25 cellular contexts compared by ENCODE assay signal in the genomic region with DNA sequence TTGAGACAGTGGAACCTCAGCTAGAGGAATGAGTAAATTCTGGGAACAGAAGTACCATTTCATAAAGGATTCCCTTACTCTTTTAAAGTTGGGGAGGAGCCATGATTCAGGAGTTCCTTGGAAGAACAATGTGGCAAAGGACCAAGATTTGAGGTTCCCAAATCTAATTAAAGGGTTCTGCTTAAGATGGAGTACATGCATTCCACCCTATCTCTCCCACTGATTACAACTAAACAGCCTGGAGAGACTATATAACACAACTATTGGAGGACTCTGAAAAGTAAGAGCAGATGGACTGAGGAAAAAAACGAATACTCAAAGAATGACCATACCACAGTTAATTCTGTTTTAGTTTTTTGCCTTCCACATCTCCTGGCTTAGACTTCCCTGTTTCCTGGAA.
"Had no signal": no experiment of that assay in that cellular context is flagged by ENCODE, and none has a peak within 500 bp of the region (broad histone marks: within the 10 kb centered on the region; RNA-seq: fewer than 3 reads in every experiment).

No MANE protein-coding gene starts in this region.

- H3K36me3 ChIP-seq: thyroid gland, uterus had no signal

- H3K4me3 ChIP-seq: stomach, suprapubic skin, testis, thoracic aorta, thyroid gland, tibial artery, tibial nerve, transverse colon, upper lobe of left lung, upper lobe of right lung, uterus, vagina had no signal

- DNase-seq: stimulated activated CD4-positive, alpha-beta T cell treated with anti-CD3 and anti-CD28 coated beads, Interleukin-2, amount 100 ng/mL, for 48 hours; stimulated activated CD4-positive, alpha-beta T cell treated with anti-CD3 and anti-CD28 coated beads, Interleukin-4, amount 100 ng/mL, for 1 hour; stimulated activated CD4-positive, alpha-beta T cell treated with anti-CD3 and anti-CD28 coated beads, Interleukin-4, amount 100 ng/mL, for 24 hours; stimulated activated CD4-positive, alpha-beta T cell treated with anti-CD3 and anti-CD28 coated beads, Interleukin-4, amount 100 ng/mL, for 4 hours; stimulated activated CD8-positive, alpha-beta memory T cell treated with anti-CD3 and anti-CD28 coated beads, Interleukin-4, amount 100 ng/mL, for 48 hours; stimulated activated naive B cell treated with anti-CD40 and anti-IgM and Interleukin-4, amounts not matched to agents 10 μg/mL and 1 μg/mL and 100 μg/mL, for 72 hours; stimulated activated naive CD4-positive, alpha-beta T cell; stimulated activated naive CD4-positive, alpha-beta T cell treated with Interleukin-2 at 50 U/mL for 16 hours; stimulated activated naive CD8-positive, alpha-beta T cell treated with anti-CD3 and anti-CD28 coated beads, Interleukin-15, amount 100 ng/mL, for 72 hours; stimulated activated naive CD8-positive, alpha-beta T cell treated with anti-CD3 and anti-CD28 coated beads, Interleukin-15, Interleukin-2, amounts not matched to agents 100 U/mL and 50 U/mL, for 24 hours; stomach; substantia nigra; testis; thyroid gland; tibial artery; transverse colon; trophoblast cell; upper lobe of left lung; upper lobe of right lung; uterus had no signal

- H3K27me3 ChIP-seq: stomach, suprapubic skin, testis, thyroid gland, tibial artery, tibial nerve, transverse colon, upper lobe of left lung, upper lobe of right lung, uterus, vagina had no signal

- H3K9me3 ChIP-seq: suprapubic skin, testis, thoracic aorta, thyroid gland, transverse colon, upper lobe of left lung, upper lobe of right lung, uterus had no signal

- H3K27ac ChIP-seq: stomach, suprapubic skin, testis, thoracic aorta, thyroid gland, tibial artery, tibial nerve, transverse colon, upper lobe of right lung, uterus, vagina had no signal

- H3K4me1 ChIP-seq: stomach, suprapubic skin, testis, thyroid gland, tibial artery, tibial nerve, transverse colon, upper lobe of left lung, upper lobe of right lung, uterus, vagina had no signal

- ATAC-seq: stimulated activated memory B cell treated with anti-CD40 and anti-IgM and Interleukin-4, amounts not matched to agents 10 μg/mL and 1 μg/mL and 100 μg/mL, for 72 hours; stimulated activated naive B cell treated with anti-CD40 and anti-IgM and Interleukin-4, amounts not matched to agents 10 μg/mL and 1 μg/mL and 100 μg/mL, for 72 hours; stimulated activated naive CD8-positive, alpha-beta T cell treated with anti-CD3 and anti-CD28 coated beads, Interleukin-15, amount 100 ng/mL, for 72 hours; stimulated activated naive CD8-positive, alpha-beta T cell treated with anti-CD3 and anti-CD28 coated beads, Interleukin-15, Interleukin-2, amounts not matched to agents 100 U/mL and 50 U/mL, for 24 hours; upper lobe of right lung had no signal
